ENCODE assay signal across 8 cellular contexts in genomic region chr4:7539659-7540058, GRCh38.
DNase-seq lines count a peak whose midpoint lies in the region; ATAC-seq and TF ChIP-seq lines count a peak whose summit lies in the region.

No MANE protein-coding gene starts in this region.

- peaks cover 6% of the 10 kb centered on the region for H3K4me1 ChIP-seq in effector memory CD4-positive, alpha-beta T cell (ENCODE audit: control insufficient read depth, insufficient read depth, low read length, poor library complexity, severe bottlenecking)

- POLR2A ChIA-PET in HEK293T (lab: Yijun Ruan, JAX), result interaction anchor here (1.1 kb wide), 1 partner anchor 36 kb away, joined by 3 read pairs; no protein-coding TSS in a partner anchor

- no peak overlapping the region for H3K4me3 Mint-ChIP-seq in stimulated activated naive CD8-positive, alpha-beta T cell treated with anti-CD3 and anti-CD28 coated beads, Interleukin-15, amount 100 ng/mL, for 72 hours
- H3K4me3 Mint-ChIP-seq in mesothelial cell of epicardium, result no peak overlapping the region

- peak overlapping the region in 1 of 2 donors; percentile 90 for H3K27ac Mint-ChIP-seq in stimulated activated naive CD8-positive, alpha-beta T cell treated with anti-CD3 and anti-CD28 coated beads, Interleukin-15, amount 100 ng/mL, for 72 hours
- H3K27ac Mint-ChIP-seq in mesothelial cell of epicardium, result no peak overlapping the region

- no peaks in the 10 kb centered on the region for H3K27me3 Mint-ChIP-seq in stimulated activated naive CD8-positive, alpha-beta T cell treated with anti-CD3 and anti-CD28 coated beads, Interleukin-15, amount 100 ng/mL, for 72 hours
- H3K27me3 Mint-ChIP-seq in mesothelial cell of epicardium (ENCODE audit: low read depth), result peaks cover 2% of the 10 kb centered on the region

- peaks cover 0 to 17% of the 10 kb centered on the region in 2 donors for H3K9me3 Mint-ChIP-seq in stimulated activated naive CD8-positive, alpha-beta T cell treated with anti-CD3 and anti-CD28 coated beads, Interleukin-15, amount 100 ng/mL, for 72 hours
- no peaks in the 10 kb centered on the region for H3K9me3 Mint-ChIP-seq in mesothelial cell of epicardium

- no peaks in the 10 kb centered on the region for H3K36me3 ChIP-seq in effector memory CD4-positive, alpha-beta T cell (ENCODE audit: control insufficient read depth, insufficient read depth, low read length)

- peaks cover 6% of the 10 kb centered on the region for H3K9me3 ChIP-seq in effector memory CD4-positive, alpha-beta T cell (ENCODE audit: control insufficient read depth, low read length)

- H3K36me3 Mint-ChIP-seq in mesothelial cell of epicardium, result no peaks in the 10 kb centered on the region

- peak; percentile 87 for DNase-seq in A172 (ENCODE audit: low spot score)
- DNase-seq in HEK293T (ENCODE audit: extremely low spot score), result peak; percentile 83
- peak in 4 of 5 experiments; percentile 24 to 71 (median 60) for DNase-seq in T-helper 2 cell
- DNase-seq in effector memory CD4-positive, alpha-beta T cell, result peak; percentile 29 to 67 (median 56)
- DNase-seq in stimulated activated naive CD8-positive, alpha-beta T cell treated with anti-CD3 and anti-CD28 coated beads, Interleukin-15, amount 100 ng/mL, for 72 hours, result peak; percentile 37 to 80
- DNase-seq in NCI-H1092 treated with DMSO at 0.1 percent for 48 hours (lab: John Stamatoyannopoulos, UW), result no peak
- no peak for DNase-seq in NCI-H1436 treated with DMSO at 0.1 percent for 48 hours (lab: John Stamatoyannopoulos, UW)
- no peak for DNase-seq in mesothelial cell of epicardium (ENCODE audit: low spot score in 2 of 2, unreplicated experiment in 2 of 2)

- no peak overlapping the region for H3K4me3 ChIP-seq in effector memory CD4-positive, alpha-beta T cell (ENCODE audit: insufficient read depth, low read depth, low read length, poor library complexity, severe bottlenecking)

- peak; percentile 83 for ATAC-seq in stimulated activated naive CD8-positive, alpha-beta T cell treated with anti-CD3 and anti-CD28 coated beads, Interleukin-15, amount 100 ng/mL, for 72 hours

- H3K27ac ChIP-seq in effector memory CD4-positive, alpha-beta T cell (ENCODE audit: insufficient read depth, low read length, poor library complexity, severe bottlenecking), result no peak overlapping the region

- no peaks in the 10 kb centered on the region for H3K27me3 ChIP-seq in effector memory CD4-positive, alpha-beta T cell (replicated peaks; ENCODE audit: control insufficient read depth, insufficient read depth, low read length, poor library complexity, severe bottlenecking)

- TF ChIP-seq CTCF in mesothelial cell of epicardium (IDR thresholded peaks at IDR 0.05; ENCODE audit: unreplicated experiment), result no peak

- CTCF ChIA-PET in HEK293T (lab: Yijun Ruan, JAX), result no interaction called here

- H3K4me1 Mint-ChIP-seq in stimulated activated naive CD8-positive, alpha-beta T cell treated with anti-CD3 and anti-CD28 coated beads, Interleukin-15, amount 100 ng/mL, for 72 hours, result no peaks in the 10 kb centered on the region
- H3K4me1 Mint-ChIP-seq in mesothelial cell of epicardium, result no peaks in the 10 kb centered on the region

TF ChIP-seq in HEK293T, 16 proteins besides CTCF, POLR2A, EP300 and RAD21:
- no peak for TF ChIP-seq ARNT (IDR thresholded peaks at IDR 0.05)
- TF ChIP-seq LEF1 (IDR thresholded peaks at IDR 0.05; ENCODE audit: borderline replicate concordance), result no peak
- 0 out of 2 replicates have a peak, but pooled peaks have one; percentile 52 for TF ChIP-seq SP1 (IDR thresholded peaks at IDR 0.05)
TF ChIP-seq in HEK293T: peak in this region for 1.

Comparison
In these comparisons a context has a peak if more than half of its experiments do, and no peak if none do; other contexts are left out.
1. DNase-seq: peak in A172 (single experiment), HEK293T (single experiment), T-helper 2 cell (4 of 5), effector memory CD4-positive, alpha-beta T cell (3 of 3) and stimulated activated naive CD8-positive, alpha-beta T cell treated with anti-CD3 and anti-CD28 coated beads, Interleukin-15, amount 100 ng/mL, for 72 hours (2 of 2); none in NCI-H1092 treated with DMSO at 0.1 percent for 48 hours (single experiment), NCI-H1436 treated with DMSO at 0.1 percent for 48 hours (single experiment) and mesothelial cell of epicardium (0 of 2).